Comparison of ENCODE assay signal across 2 cellular contexts in genomic region chr16:81542609-81543570, GRCh38.
TF ChIP-seq lines count a peak whose summit lies in the region.

No MANE protein-coding gene starts in this region.

TF ChIP-seq in SK-N-SH, 30 proteins besides CTCF, POLR2A, EP300 and RAD21 (continued from another document):
- TF ChIP-seq MEF2A (IDR thresholded peaks at IDR 0.05; ENCODE audit: borderline replicate concordance, low read depth) (no peak), NRF1 (IDR thresholded peaks at IDR 0.05; ENCODE audit: low read depth, low read length) (no peak), RFX5 (IDR thresholded peaks at IDR 0.05; ENCODE audit: low read length) (no peak), TEAD4 (IDR thresholded peaks at IDR 0.05; ENCODE audit: borderline replicate concordance, insufficient read depth) (no peak), FOXJ3 (CRISPR knock-in tag; IDR thresholded peaks at IDR 0.05) (no peak), MXI1 (IDR thresholded peaks at IDR 0.05; ENCODE audit: low read depth, low read length) (no peak), GABPA (IDR thresholded peaks at IDR 0.05; ENCODE audit: low read depth) (no peak), GATA2 (CRISPR knock-in tag; IDR thresholded peaks at IDR 0.05) (no peak), SIN3A (IDR thresholded peaks at IDR 0.05; ENCODE audit: borderline replicate concordance, low read depth, low read length) (no peak)
- TF ChIP-seq, protein P1, sequence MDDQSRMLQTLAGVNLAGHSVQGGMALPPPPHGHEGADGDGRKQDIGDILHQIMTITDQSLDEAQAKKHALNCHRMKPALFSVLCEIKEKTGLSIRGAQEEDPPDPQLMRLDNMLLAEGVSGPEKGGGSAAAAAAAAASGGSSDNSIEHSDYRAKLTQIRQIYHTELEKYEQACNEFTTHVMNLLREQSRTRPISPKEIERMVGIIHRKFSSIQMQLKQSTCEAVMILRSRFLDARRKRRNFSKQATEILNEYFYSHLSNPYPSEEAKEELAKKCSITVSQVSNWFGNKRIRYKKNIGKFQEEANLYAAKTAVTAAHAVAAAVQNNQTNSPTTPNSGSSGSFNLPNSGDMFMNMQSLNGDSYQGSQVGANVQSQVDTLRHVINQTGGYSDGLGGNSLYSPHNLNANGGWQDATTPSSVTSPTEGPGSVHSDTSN (IDR thresholded peaks at IDR 0.05) = no peak

TF ChIP-seq in SK-N-SH treated with all-trans-retinoic acid at 6 μM for 48 hours, 23 proteins besides CTCF, POLR2A, EP300 and RAD21 (continued from another document):
- TF ChIP-seq, protein P2, sequence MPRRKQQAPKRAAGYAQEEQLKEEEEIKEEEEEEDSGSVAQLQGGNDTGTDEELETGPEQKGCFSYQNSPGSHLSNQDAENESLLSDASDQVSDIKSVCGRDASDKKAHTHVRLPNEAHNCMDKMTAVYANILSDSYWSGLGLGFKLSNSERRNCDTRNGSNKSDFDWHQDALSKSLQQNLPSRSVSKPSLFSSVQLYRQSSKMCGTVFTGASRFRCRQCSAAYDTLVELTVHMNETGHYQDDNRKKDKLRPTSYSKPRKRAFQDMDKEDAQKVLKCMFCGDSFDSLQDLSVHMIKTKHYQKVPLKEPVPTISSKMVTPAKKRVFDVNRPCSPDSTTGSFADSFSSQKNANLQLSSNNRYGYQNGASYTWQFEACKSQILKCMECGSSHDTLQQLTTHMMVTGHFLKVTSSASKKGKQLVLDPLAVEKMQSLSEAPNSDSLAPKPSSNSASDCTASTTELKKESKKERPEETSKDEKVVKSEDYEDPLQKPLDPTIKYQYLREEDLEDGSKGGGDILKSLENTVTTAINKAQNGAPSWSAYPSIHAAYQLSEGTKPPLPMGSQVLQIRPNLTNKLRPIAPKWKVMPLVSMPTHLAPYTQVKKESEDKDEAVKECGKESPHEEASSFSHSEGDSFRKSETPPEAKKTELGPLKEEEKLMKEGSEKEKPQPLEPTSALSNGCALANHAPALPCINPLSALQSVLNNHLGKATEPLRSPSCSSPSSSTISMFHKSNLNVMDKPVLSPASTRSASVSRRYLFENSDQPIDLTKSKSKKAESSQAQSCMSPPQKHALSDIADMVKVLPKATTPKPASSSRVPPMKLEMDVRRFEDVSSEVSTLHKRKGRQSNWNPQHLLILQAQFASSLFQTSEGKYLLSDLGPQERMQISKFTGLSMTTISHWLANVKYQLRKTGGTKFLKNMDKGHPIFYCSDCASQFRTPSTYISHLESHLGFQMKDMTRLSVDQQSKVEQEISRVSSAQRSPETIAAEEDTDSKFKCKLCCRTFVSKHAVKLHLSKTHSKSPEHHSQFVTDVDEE (CRISPR knock-in tag; IDR thresholded peaks at IDR 0.05) = no peak
- TF ChIP-seq ZNF8 (CRISPR knock-in tag; IDR thresholded peaks at IDR 0.05) = no peak
